In the genomic region with DNA sequence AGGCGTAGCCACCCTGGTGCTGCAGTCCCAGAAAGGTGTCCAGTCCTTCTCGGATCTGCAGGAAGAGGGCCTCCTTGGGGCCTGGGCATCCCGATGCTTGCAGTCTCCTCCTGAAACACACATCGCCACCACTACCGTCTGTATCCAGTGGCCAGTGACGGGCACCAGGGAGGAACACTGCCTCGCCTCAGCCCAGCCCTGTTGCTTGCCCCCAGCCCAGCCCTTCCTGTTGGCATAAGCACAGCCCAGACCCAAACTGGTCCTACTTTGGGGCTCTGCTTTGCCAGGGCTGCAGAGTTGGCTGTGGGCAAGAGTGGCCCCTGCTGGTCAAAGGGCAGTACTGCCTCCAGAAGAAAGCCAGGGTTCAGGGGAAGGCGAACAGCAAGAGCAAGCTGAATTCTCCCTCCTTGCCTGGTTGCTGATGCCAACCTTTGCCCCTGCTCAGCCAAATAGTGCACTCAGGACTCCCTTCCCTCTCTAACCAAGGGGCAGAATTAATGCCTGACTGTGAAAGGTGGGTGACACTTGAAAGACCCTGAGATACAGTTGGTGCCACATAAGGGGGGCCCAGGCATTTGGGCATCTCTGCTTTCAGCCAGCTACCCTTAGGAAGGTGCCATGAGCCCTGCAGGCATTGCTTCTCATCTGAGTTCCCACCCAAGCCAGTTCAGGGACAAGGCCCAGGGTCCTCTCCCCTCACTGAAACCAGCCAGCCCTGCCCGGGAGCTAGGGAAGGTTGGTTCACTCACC, we compare ENCODE assay signal across 8 cellular contexts. TPM values are rescaled to one million over a fixed set of nuclear protein-coding genes. Genes with fewer than 3 reads are reported as not detected.
A peak's percentile ranks its signal among the peaks of the same experiment; 100 is the strongest.
DNase-seq lines count a peak whose midpoint lies in the region; ATAC-seq and TF ChIP-seq lines count a peak whose summit lies in the region.

No MANE protein-coding gene starts in this region.

- H3K79me2 ChIP-seq in OCI-LY3 (ENCODE audit: low read length) = no peaks in the 10 kb centered on the region

- peak overlapping the region; percentile 54 for H3K4me3 ChIP-seq in OCI-LY3 (ENCODE audit: low read length)
- peak overlapping the region in 3 of 4 donors; percentile 31 to 61 (median 39) for H3K4me3 ChIP-seq in esophagus squamous epithelium

- peak overlapping the region; percentile 61; the same call in 1 of the 2 replicates for H2AFZ ChIP-seq in OCI-LY3 (ENCODE audit: low read depth, low read length)

- intact Hi-C loops in esophagus squamous epithelium (cut with DNase I) = loop anchor here (5.0 kb wide), 1 partner anchor 52 kb away; no protein-coding TSS in a partner anchor

- H3K27ac Mint-ChIP-seq in naive B cell = peak overlapping the region in 3 of 6 donors; percentile 60 to 88 (median 84)

- 5 to 20% methylated on average over 2 to 7 of the region's 9 CpGs for WGBS in esophagus squamous epithelium, 2 donors

- peak overlapping the region; percentile 50; the same call in 1 of the 2 replicates for H3K9ac ChIP-seq in OCI-LY3 (ENCODE audit: low read length)

- H3K36me3 Mint-ChIP-seq in naive B cell = no peaks in the 10 kb centered on the region

- H4K20me1 ChIP-seq in OCI-LY3 (ENCODE audit: insufficient read depth, low read length) = no peaks in the 10 kb centered on the region

- DNase-seq in HK-2 (ENCODE audit: unreplicated experiment) (peak; percentile 71), activated T-cell treated with anti-CD3 and anti-CD28 coated beads for 48 hours (ENCODE audit: low read depth) (peak; percentile 69), esophagus squamous epithelium (lab: John Stamatoyannopoulos, UW) (peak; percentile 35), naive B cell (peak; percentile 78)
- DNase-seq in stimulated activated CD8-positive, alpha-beta memory T cell treated with anti-CD3 and anti-CD28 coated beads, Interleukin-7, amount 100 ng/mL, for 48 hours (ENCODE audit: extremely low read depth in 1 of 2, low read depth in 1 of 2) = peak; percentile 44 to 52

- H3K27me3 ChIP-seq in OCI-LY3 (ENCODE audit: low read depth, low read length) = no peaks in the 10 kb centered on the region
- H3K27me3 ChIP-seq in esophagus squamous epithelium = no peaks in the 10 kb centered on the region

- H3K9me3 ChIP-seq in OCI-LY3 (ENCODE audit: insufficient read depth, low read length) = no peaks in the 10 kb centered on the region
- H3K9me3 ChIP-seq in esophagus squamous epithelium = no peaks in the 10 kb centered on the region

- H3K4me2 ChIP-seq in OCI-LY3 (ENCODE audit: low read length) = peak overlapping the region; percentile 62

- peak overlapping the region; percentile 64 for H3K27ac ChIP-seq in OCI-LY3 (ENCODE audit: low read length)
- peak overlapping the region in 3 of 4 donors; percentile 51 to 79 (median 71) for H3K27ac ChIP-seq in esophagus squamous epithelium

- H3K4me1 Mint-ChIP-seq in naive B cell = peaks cover 21 to 43% (median 24%) of the 10 kb centered on the region in 3 donors

- peak overlapping the region in 5 of 8 donors; percentile 1 to 72 (median 45) for H3K4me3 Mint-ChIP-seq in naive B cell

- H3K4me1 ChIP-seq in OCI-LY3 (ENCODE audit: low read length) = peaks cover 23% of the 10 kb centered on the region
- peaks cover 3 to 41% (median 3%) of the 10 kb centered on the region in 3 donors for H3K4me1 ChIP-seq in esophagus squamous epithelium

- ATAC-seq in naive B cell (ENCODE audit: low read depth in 2 of 2) = peak; percentile 91 to 93
- no peak for ATAC-seq in GM18868 (IDR thresholded peaks at IDR 0.05; ENCODE audit: unreplicated experiment)

- TF ChIP-seq CTCF in GM12873 (IDR thresholded peaks at IDR 0.05; ENCODE audit: insufficient read depth, low read depth, low read length, missing control alignments) (peak; percentile 100), OCI-LY3 (IDR thresholded peaks at IDR 0.05; ENCODE audit: low read depth, low read length) (peak; percentile 97), esophagus squamous epithelium (IDR thresholded peaks at IDR 0.05) (peak; percentile 95 to 99 (median 98))

- H3K36me3 ChIP-seq in OCI-LY3 (replicated peaks; ENCODE audit: low read depth, low read length) (no peaks in the 10 kb centered on the region), esophagus squamous epithelium (no peaks in the 10 kb centered on the region)

- TF ChIP-seq POLR2A in esophagus squamous epithelium (IDR thresholded peaks at IDR 0.05) = no peak

- H3K27me3 Mint-ChIP-seq in naive B cell = no peaks in the 10 kb centered on the region

- no peaks in the 10 kb centered on the region for H3K9me3 Mint-ChIP-seq in naive B cell

RNA-seq across cellular contexts. Expression of gene ARHGEF2, which starts 11.1 kb away (rescaled TPM):
- 10 to 100 TPM; 22.6 to 38.3 (median 27.5) TPM for total RNA-seq in esophagus squamous epithelium
- 10 to 100 TPM in 5 of 6 donors, 1 to 10 TPM in 1; 6.9 to 48.4 (median 27.7) TPM for polyA plus RNA-seq in naive B cell (ENCODE audit: low read depth in 6 of 6)

RNA-seq across cellular contexts. Expression of gene SSR2, which starts 31.3 kb away (rescaled TPM):
- total RNA-seq in esophagus squamous epithelium = 100 to 1,000 TPM; 115 to 215 (median 179) TPM
- 100 to 1,000 TPM; 243 to 278 (median 256) TPM for polyA plus RNA-seq in naive B cell (ENCODE audit: low read depth in 6 of 6)

RNA-seq across cellular contexts. Expression of gene RXFP4, which starts 48.0 kb away (rescaled TPM):
- total RNA-seq in esophagus squamous epithelium = not detected
- 1 to 10 TPM in 1 of 6 donors, under 1 TPM in 2, not detected in 3; 0.21 to 1.2 (median 0.36) TPM for polyA plus RNA-seq in naive B cell (ENCODE audit: low read depth in 6 of 6)

RNA-seq across cellular contexts. Expression of gene KHDC4, which starts 55.2 kb away (rescaled TPM):
- total RNA-seq in esophagus squamous epithelium = 10 to 100 TPM; 12.4 to 48.1 (median 33.9) TPM
- 10 to 100 TPM in 1 of 6 donors, 1 to 10 TPM in 5; 5.5 to 10.7 (median 7.2) TPM for polyA plus RNA-seq in naive B cell (ENCODE audit: low read depth in 6 of 6)
